Comparison of ENCODE assay signal across 1 cellular context in the genomic region with DNA sequence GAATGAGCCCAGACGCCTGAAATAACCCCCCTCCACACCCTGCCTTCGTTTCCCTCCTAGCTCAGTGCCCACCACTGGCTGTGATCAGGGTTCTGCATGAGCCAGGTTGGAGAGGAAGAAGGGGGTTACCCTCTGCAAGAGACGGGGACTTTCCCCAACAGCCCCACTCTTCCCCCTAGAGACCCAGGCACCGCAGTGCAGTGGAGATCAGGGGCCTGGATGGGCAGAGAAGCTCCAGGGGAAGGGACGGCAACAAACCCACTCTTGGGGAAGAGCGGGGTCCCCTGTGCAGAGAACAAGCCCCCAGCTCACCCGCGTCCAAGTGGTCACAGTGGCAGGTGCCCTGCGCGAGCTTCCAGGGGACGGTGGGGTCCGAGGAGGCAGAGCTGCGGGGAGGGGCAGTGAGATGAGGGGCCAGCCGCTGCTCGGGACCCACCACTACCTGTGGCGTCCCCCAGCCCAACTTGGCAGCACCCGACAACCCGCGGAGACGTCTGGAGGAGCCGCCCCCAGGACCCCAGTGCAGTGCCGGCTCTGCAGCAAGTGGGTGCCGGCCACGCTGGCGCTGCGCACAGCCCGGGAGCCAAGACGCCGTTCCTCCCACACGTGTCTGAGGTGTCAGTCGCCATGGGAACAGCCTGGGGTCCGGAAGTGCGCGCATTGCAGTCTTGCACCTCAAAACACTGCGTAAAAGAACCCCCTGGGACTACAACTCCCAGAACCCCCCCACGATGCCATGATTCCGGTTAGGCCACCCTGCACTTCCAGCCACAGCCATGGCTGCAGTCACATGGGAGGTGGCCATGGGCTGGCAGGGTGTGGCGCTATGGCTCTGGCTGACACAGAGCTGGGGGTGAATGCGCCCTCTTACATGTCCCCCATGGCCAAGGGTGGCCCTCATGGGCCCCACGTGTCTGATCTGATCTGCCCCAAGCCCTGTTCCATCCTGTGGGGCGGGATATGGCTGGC.
TF ChIP-seq lines count a peak whose summit lies in the region.

No MANE protein-coding gene starts in this region.

TF ChIP-seq in endothelial cell of umbilical vein, 7 proteins besides CTCF, POLR2A, EP300 and RAD21 (continued from another document):
- TF ChIP-seq, protein P1, sequence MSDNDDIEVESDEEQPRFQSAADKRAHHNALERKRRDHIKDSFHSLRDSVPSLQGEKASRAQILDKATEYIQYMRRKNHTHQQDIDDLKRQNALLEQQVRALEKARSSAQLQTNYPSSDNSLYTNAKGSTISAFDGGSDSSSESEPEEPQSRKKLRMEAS (IDR thresholded peaks at IDR 0.05; ENCODE audit: insufficient read depth, insufficient read length) = no peak
- TF ChIP-seq EZH2 (IDR thresholded peaks at IDR 0.05; ENCODE audit: borderline replicate concordance, low read depth, low read length, severe bottlenecking) (no peak), MYC (IDR thresholded peaks at IDR 0.05; ENCODE audit: low read depth, low read length) (no peak), FOS (IDR thresholded peaks at IDR 0.05; ENCODE audit: borderline replicate concordance, insufficient read depth, low read length) (no peak)
